Comparison of ENCODE assay signal across 13 cellular contexts in genomic region chr5:90014420-90014819, GRCh38.
DNase-seq lines count a peak whose midpoint lies in the region; ATAC-seq and TF ChIP-seq lines count a peak whose summit lies in the region.
"Had no signal": no experiment of that assay in that cellular context is flagged by ENCODE, and none has a peak within 500 bp of the region (broad histone marks: within the 10 kb centered on the region; RNA-seq: fewer than 3 reads in every experiment).

No MANE protein-coding gene starts in this region.

- H3K4me3 ChIP-seq in tibial artery (no peak overlapping the region), breast epithelium (no peak overlapping the region)
- H3K4me3 ChIP-seq: right atrium auricular region had no signal

- H3K27me3 Mint-ChIP-seq in Calu3 (ENCODE audit: unreplicated experiment): no peaks in the 10 kb centered on the region
- H3K27me3 Mint-ChIP-seq: B cell had no signal

- H3K36me3 ChIP-seq in tibial artery (no peaks in the 10 kb centered on the region), breast epithelium (no peaks in the 10 kb centered on the region)
- H3K36me3 ChIP-seq: right atrium auricular region had no signal

- H3K4me1 Mint-ChIP-seq in Calu3 (ENCODE audit: low read depth, unreplicated experiment): peaks cover 8% of the 10 kb centered on the region

- H3K27ac ChIP-seq in tibial artery: peak overlapping the region in 1 of 2 donors; percentile 64
- H3K27ac ChIP-seq in breast epithelium: no peak overlapping the region
- H3K27ac ChIP-seq: right atrium auricular region had no signal

- H3K9me3 Mint-ChIP-seq in Calu3 (ENCODE audit: low read depth, unreplicated experiment): no peaks in the 10 kb centered on the region

- H3K36me3 Mint-ChIP-seq in Calu3 (ENCODE audit: insufficient read depth, unreplicated experiment): no peaks in the 10 kb centered on the region

- no peak for TF ChIP-seq CTCF in Calu3 (IDR thresholded peaks at IDR 0.05; ENCODE audit: unreplicated experiment)
- no peak for TF ChIP-seq CTCF in tibial artery (IDR thresholded peaks at IDR 0.05)
- no peak for TF ChIP-seq CTCF in breast epithelium (IDR thresholded peaks at IDR 0.05)

- BruUV-seq in Calu3 (replicated peaks; lab: Mats Ljungman, UMichigan): no TSS peak

- no peaks in the 10 kb centered on the region for H3K9me3 ChIP-seq in tibial artery
- H3K9me3 ChIP-seq in breast epithelium: no peaks in the 10 kb centered on the region
- H3K9me3 ChIP-seq: right atrium auricular region had no signal

- intact Hi-C loops in Calu3 (cut with micrococcal nuclease; ENCODE audit: unreplicated experiment): no loop called here
- intact Hi-C loops in tibial artery (cut with DNase I; ENCODE audit: low total_unique reads): no loop called here
- intact Hi-C loops in breast epithelium (cut with DNase I; ENCODE audit: low total_unique reads): no loop called here

- ATAC-seq in GM18505 (IDR thresholded peaks at IDR 0.05; ENCODE audit: unreplicated experiment) (peak; percentile 80), GM19467 (IDR thresholded peaks at IDR 0.05; ENCODE audit: unreplicated experiment) (peak; percentile 91), HG02870 (IDR thresholded peaks at IDR 0.05; ENCODE audit: unreplicated experiment) (peak; percentile 81), HG03520 (IDR thresholded peaks at IDR 0.05; ENCODE audit: unreplicated experiment) (peak; percentile 78)

- CTCF ChIA-PET in Calu3 (lab: Charles Lee): no interaction called here

- H3K27me3 ChIP-seq in tibial artery: no peaks in the 10 kb centered on the region
- H3K27me3 ChIP-seq in breast epithelium: no peaks in the 10 kb centered on the region
- H3K27me3 ChIP-seq: right atrium auricular region had no signal

- no peak for TF ChIP-seq POLR2A in GM18505 (IDR thresholded peaks at IDR 0.05; ENCODE audit: borderline replicate concordance, extremely low read depth, insufficient read depth, insufficient read length)
- no peak for TF ChIP-seq POLR2A in breast epithelium (IDR thresholded peaks at IDR 0.05)

- no peak overlapping the region for H3K4me3 Mint-ChIP-seq in Calu3 (ENCODE audit: low read depth, unreplicated experiment)
- H3K4me3 Mint-ChIP-seq: B cell had no signal

- H3K4me1 ChIP-seq in tibial artery (peaks cover 0 to 51% (median 10%) of the 10 kb centered on the region in 4 donors), breast epithelium (no peaks in the 10 kb centered on the region)

- DNase-seq in Calu3 (no peak), islet precursor cell (no peak), tibial artery (no peak), breast epithelium (ENCODE audit: low spot score in 2 of 2) (no peak)
- DNase-seq: anterior cingulate cortex; NCI-H1092 treated with DMSO at 0.1 percent for 48 hours; NK-92 treated with Interleukin-12 subunit alpha and Interleukin-12 subunit beta, amount 100 ng/mL, for 24 hours had no signal

- H3K27ac Mint-ChIP-seq in Calu3 (ENCODE audit: unreplicated experiment): no peak overlapping the region
- H3K27ac Mint-ChIP-seq: B cell had no signal
